Comparison of ENCODE assay signal across 12 cellular contexts in genomic region chr6:30443657-30444450, GRCh38. TPM values are rescaled to one million over a fixed set of nuclear protein-coding genes. Genes with fewer than 3 reads are reported as not detected.
DNase-seq lines count a peak whose midpoint lies in the region; ATAC-seq, FAIRE-seq and TF ChIP-seq lines count a peak whose summit lies in the region.
"Had no signal": no experiment of that assay in that cellular context is flagged by ENCODE, and none has a peak within 500 bp of the region (broad histone marks: within the 10 kb centered on the region; RNA-seq: fewer than 3 reads in every experiment).

No MANE protein-coding gene starts in this region.

- H2BK5ac ChIP-seq in H1 (ENCODE audit: low read depth, low read length) = no peak overlapping the region

- no peak overlapping the region for H3K23ac ChIP-seq in H1 (ENCODE audit: insufficient read length)

- no peak overlapping the region for H3K18ac ChIP-seq in H1 (ENCODE audit: extremely low read depth, low read length)

- ATAC-seq in HepG2 (no peak), GM18858 (IDR thresholded peaks at IDR 0.05; ENCODE audit: unreplicated experiment) (no peak)

- no peak for FAIRE-seq in H1 (lab: Jason Lieb, UNC)
- FAIRE-seq in HepG2 (lab: Jason Lieb, UNC) = no peak

- no peak overlapping the region for H3K4me3 ChIP-seq in MG63
- peak overlapping the region; percentile 15 to 48 (median 24); a peak in 5 of 8 replicates for H3K4me3 ChIP-seq in H1 (ENCODE audit: extremely low read depth in 1 of 4, insufficient read depth in 2 of 4, low read depth in 3 of 4, low read length in 4 of 4)
- H3K4me3 ChIP-seq in HepG2 (replicated peaks in 1 of 3; ENCODE audit: insufficient read depth in 1 of 3, low read depth in 2 of 3, low read length in 3 of 3) = no peak overlapping the region
- H3K4me3 ChIP-seq: HAP-1, heart left ventricle had no signal

- no TSS peak for BruUV-seq in HepG2 (replicated peaks; lab: Mats Ljungman, UMichigan)

- H3K36me3 ChIP-seq in MG63 = no peaks in the 10 kb centered on the region
- H3K36me3 ChIP-seq in H1 (ENCODE audit: control insufficient read depth in 2 of 4, insufficient read depth in 4 of 4, low read length in 3 of 4) = no peaks in the 10 kb centered on the region
- H3K36me3 ChIP-seq in HepG2 (replicated peaks in 1 of 2; ENCODE audit: control insufficient read depth in 1 of 2, insufficient read depth in 2 of 2, low read length in 2 of 2) = no peaks in the 10 kb centered on the region
- H3K36me3 ChIP-seq: HAP-1, heart left ventricle had no signal

- H3K9me3 ChIP-seq in MG63 = no peaks in the 10 kb centered on the region
- H3K9me3 ChIP-seq in H1 (ENCODE audit: insufficient read depth in 2 of 2, low read depth in 1 of 2, low read length in 1 of 2) = no peaks in the 10 kb centered on the region
- no peaks in the 10 kb centered on the region for H3K9me3 ChIP-seq in HepG2 (ENCODE audit: low read length)
- H3K9me3 ChIP-seq: HAP-1, heart left ventricle had no signal

- TF ChIP-seq CTCF in H1 (IDR thresholded peaks at IDR 0.05; ENCODE audit: control extremely low read depth in 1 of 3, insufficient read depth in 1 of 3, low read depth in 1 of 3, low read length in 3 of 3) (no peak), HepG2 (CRISPR knock-in tag; IDR thresholded peaks at IDR 0.05) (no peak)

- no peak overlapping the region for H3K4ac ChIP-seq in H1 (replicated peaks; ENCODE audit: insufficient read length, low read depth, low read length)

- H3K23me2 ChIP-seq in H1 (ENCODE audit: low read depth, low read length) = no peaks in the 10 kb centered on the region; the same call in 1 of the 2 replicates

- no peak overlapping the region for H4K5ac ChIP-seq in H1 (ENCODE audit: insufficient read length, low read depth, low read length)

- in situ Hi-C loops in HepG2 (cut with HindIII; ENCODE audit: extremely low pct_ligation_motif_present, low pct_unique_long_range_greater_than_20kb) = no loop called here

- H3K4me1 ChIP-seq in H1 (replicated peaks in 1 of 4; ENCODE audit: control insufficient read depth in 3 of 4, insufficient read depth in 4 of 4, low read length in 3 of 4) (peaks cover 0 to 5% (median 1%) of the 10 kb centered on the region in 4 experiments; a peak in 2 of 7 replicates), HepG2 (ENCODE audit: insufficient read depth, low read length) (no peaks in the 10 kb centered on the region)
- H3K4me1 ChIP-seq: HAP-1 had no signal

- TF ChIP-seq POLR2A in H1 (IDR thresholded peaks at IDR 0.05; ENCODE audit: control extremely low read depth in 1 of 2, low read depth in 2 of 2, low read length in 2 of 2) (no peak), HepG2 (IDR thresholded peaks at IDR 0.05; ENCODE audit: insufficient read depth in 1 of 2, low read depth in 2 of 2, low read length in 2 of 2) (no peak)

- H3K14ac ChIP-seq in H1 (ENCODE audit: insufficient read length) = no peak overlapping the region

- H2BK15ac ChIP-seq in H1 (ENCODE audit: low read length) = no peak overlapping the region

- H2AFZ ChIP-seq in H1 (ENCODE audit: low read length) (peak overlapping the region; percentile 70), HepG2 (ENCODE audit: low read length) (no peak overlapping the region)

- H3K9ac ChIP-seq in H1 (replicated peaks in 1 of 4; ENCODE audit: extremely low read depth in 1 of 4, low read depth in 3 of 4, low read length in 3 of 4) (no peak overlapping the region), HepG2 (ENCODE audit: insufficient read depth, low read depth, low read length) (no peak overlapping the region)

- no peak overlapping the region for H3K56ac ChIP-seq in H1 (replicated peaks; ENCODE audit: insufficient read length, low read depth, low read length)

- CTCF ChIA-PET in H1 (lab: Charles Lee; ENCODE audit: partially characterized antibody) = no interaction called here
- CTCF ChIA-PET in HepG2 (lab: Yijun Ruan, JAX; ENCODE audit: low intra/inter-chr PET ratio, low total read pairs) = no interaction called here

- intact Hi-C loops in HepG2 (cut with micrococcal nuclease; ENCODE audit: unreplicated experiment) = no loop called here

- TF ChIP-seq EP300 in H1 (IDR thresholded peaks at IDR 0.05; ENCODE audit: borderline replicate concordance in 1 of 2, low read depth in 2 of 2, low read length in 2 of 2) (no peak), HepG2 (IDR thresholded peaks at IDR 0.05; ENCODE audit: low read depth in 2 of 2, low read length in 2 of 2) (no peak), HepG2 (CRISPR knock-in tag; IDR thresholded peaks at IDR 0.05; ENCODE audit: borderline replicate concordance) (no peak)

- H2BK12ac ChIP-seq in H1 (ENCODE audit: low read depth, low read length) = no peak overlapping the region

- H2AK5ac ChIP-seq in H1 (ENCODE audit: low read depth, low read length) = no peak overlapping the region

- H4K20me1 ChIP-seq in H1 (replicated peaks in 1 of 2; ENCODE audit: control insufficient read depth in 1 of 2, insufficient read depth in 2 of 2, low read length in 2 of 2) (no peaks in the 10 kb centered on the region), HepG2 (ENCODE audit: insufficient read depth, low read length) (no peaks in the 10 kb centered on the region)

- H2BK120ac ChIP-seq in H1 (replicated peaks; ENCODE audit: low read depth, low read length) = no peak overlapping the region

- no peak overlapping the region for H2BK20ac ChIP-seq in H1 (ENCODE audit: low read length)

- peak overlapping the region; percentile 53 to 58 for H3K4me2 ChIP-seq in H1 (ENCODE audit: insufficient read depth in 1 of 2, low read depth in 2 of 2, low read length in 2 of 2)
- H3K4me2 ChIP-seq in HepG2 (ENCODE audit: low read depth, low read length) = no peak overlapping the region

- H3K27ac ChIP-seq in H1 (ENCODE audit: low read depth, low read length) (no peak overlapping the region), HepG2 (ENCODE audit: extremely low read length, insufficient read depth, low read length) (no peak overlapping the region)
- H3K27ac ChIP-seq: heart left ventricle had no signal

- POLR2A ChIA-PET in H1 (lab: Charles Lee; ENCODE audit: partially characterized antibody) (interaction anchor here (0.9 kb wide), 1 partner anchor 92 kb away, joined by 3 read pairs; no protein-coding TSS in a partner anchor), HepG2 (lab: Yijun Ruan, JAX) (no interaction called here)

- DNase-seq in GM03348 (ENCODE audit: low spot score) (peak; percentile 48), MG63 (peak; percentile 54), H1 (ENCODE audit: low read depth in 1 of 2, low spot score in 2 of 2) (no peak), HepG2 (ENCODE audit: low spot score) (no peak), NCI-H1436 treated with DMSO at 0.1 percent for 48 hours (lab: John Stamatoyannopoulos, UW) (no peak), NCI-H1092 (lab: John Stamatoyannopoulos, UW) (no peak)
- DNase-seq: activated CD4-positive, alpha-beta T cell treated with anti-CD3 and anti-CD28 coated beads, Interleukin-2, amount 10 ng/mL, durations not matched to agents 24 days and 14 days; activated naive CD4-positive, alpha-beta T cell treated with anti-CD3 and anti-CD28 coated beads, Interleukin-2, amount 50 U/mL, for 16 hours; heart left ventricle; NCI-H748 treated with DMSO at 0.1 percent for 48 hours had no signal

- H3K79me2 ChIP-seq in H1 (ENCODE audit: control insufficient read depth in 1 of 2, insufficient read depth in 2 of 2, low read length in 2 of 2) (no peaks in the 10 kb centered on the region), HepG2 (ENCODE audit: insufficient read depth, low read length) (no peaks in the 10 kb centered on the region)

- 54% methylated on average over 9 of the region's 20 CpGs; no CpG with 5 or more reads in 1 of the 2 experiments for WGBS in H1 (ENCODE audit: extremely low coverage in 1 of 2, insufficient coverage in 1 of 2, insufficient read length in 1 of 2, insufficient replicate concordance in 2 of 2, low coverage in 1 of 2, low lambda C conversion rate in 2 of 2, missing lambda C conversion rate in 1 of 2), 2 experiments
- 43% methylated on average over 20 of the region's 20 CpGs for WGBS in HepG2 (ENCODE audit: low lambda C conversion rate)

- no peak overlapping the region for H4K91ac ChIP-seq in H1 (replicated peaks; ENCODE audit: insufficient read length, low read length)

- H3K79me1 ChIP-seq in H1 (ENCODE audit: low read depth, low read length) = no peaks in the 10 kb centered on the region

- H3K27me3 ChIP-seq in MG63 = peaks cover 22% of the 10 kb centered on the region
- H3K27me3 ChIP-seq in H1 (replicated peaks in 1 of 4; ENCODE audit: control insufficient read depth in 3 of 4, extremely low read depth in 1 of 4, insufficient read depth in 3 of 4, low read length in 3 of 4) = peaks cover 0 to 4% (median 2%) of the 10 kb centered on the region in 4 experiments; a peak in 2 of 7 replicates
- H3K27me3 ChIP-seq in HepG2 (ENCODE audit: control insufficient read depth in 1 of 2, insufficient read depth in 2 of 2, low read length in 2 of 2) = peaks cover 5 to 45% of the 10 kb centered on the region in 2 experiments

- no peak for TF ChIP-seq RAD21 in H1 (IDR thresholded peaks at IDR 0.05 in 1 of 2, conservative IDR thresholded peaks at IDR 0.05 in 1 of 2; ENCODE audit: low read depth in 2 of 2, low read length in 2 of 2)
- TF ChIP-seq RAD21 in HepG2 (CRISPR knock-in tag; IDR thresholded peaks at IDR 0.05) = no peak

- no peak overlapping the region for H4K8ac ChIP-seq in H1 (ENCODE audit: extremely low read depth, insufficient read depth, low read length)

RNA-seq across cellular contexts. Expression of gene HLA-E, which starts 45.5 kb away (rescaled TPM):
- total RNA-seq in MG63 (2014; rRNA removed; shearing (Covaris generic); ENCODE audit: low replicate concordance) = 25.6 and 28.9 TPM in 2 replicates
- total RNA-seq in H1 (2021; fragmentation: NEBNext Ultra II Directional; extraction: Animal tissue kit (Norgen Biotek cat#: 25700)) = 24.4 and 28.0 TPM in 2 replicates
- 20.2 and 26.1 TPM in 2 replicates for polyA plus RNA-seq in H1 (2011; rRNA removed)
- 29.0 TPM for polyA plus RNA-seq in H1 (2011; cell fraction: cytosol; rRNA removed)
- polyA plus RNA-seq in H1 (2011; cell fraction: nucleus; rRNA removed) = 29.1 TPM
- polyA plus RNA-seq in H1 (2012, experiment 1 of 2) = 26.1 to 29.2 TPM (median 27.6 TPM) in 4 replicates
- polyA plus RNA-seq in H1 (2012, experiment 2 of 2) = 30.7 TPM
- 35.3 TPM for polyA plus RNA-seq in H1 (2013, experiment 1 of 2)
- 41.8 TPM for polyA plus RNA-seq in H1 (2013, experiment 2 of 2)
- polyA minus RNA-seq in H1 (2011; rRNA and poly(A)+ RNA removed) = 17.0 and 18.3 TPM in 2 replicates
- polyA minus RNA-seq in H1 (2011; cell fraction: cytosol; rRNA and poly(A)+ RNA removed) = 16.2 TPM
- polyA minus RNA-seq in H1 (2011; cell fraction: nucleus; rRNA and poly(A)+ RNA removed) = 20.6 TPM
- 21.2 and 45.2 TPM in 2 replicates for total RNA-seq in HepG2 (2016; rRNA removed; fragmentation: Illumina TruSeq; extraction: Trizol)
- total RNA-seq in HepG2 (2016; cell fraction: cytosol; rRNA removed; fragmentation: Illumina TruSeq; extraction: Trizol; ENCODE audit: low read depth) = 6.3 and 7.1 TPM in 2 replicates
- total RNA-seq in HepG2 (2016; cell fraction: insoluble cytoplasmic fraction; rRNA removed; fragmentation: Illumina TruSeq; extraction: Trizol) = 21.6 and 46.9 TPM in 2 replicates
- 12.5 and 14.1 TPM in 2 replicates for total RNA-seq in HepG2 (2016; cell fraction: membrane; rRNA removed; fragmentation: Illumina TruSeq; extraction: Trizol)
- total RNA-seq in HepG2 (2016; cell fraction: nucleus; rRNA removed; fragmentation: Illumina TruSeq; extraction: Trizol) = 38.3 and 44.5 TPM in 2 replicates
- 90.4 and 99.8 TPM in 2 replicates for polyA plus RNA-seq in HepG2 (2011; rRNA removed)
- 94.6 and 111 TPM in 2 replicates for polyA plus RNA-seq in HepG2 (2011; cell fraction: cytosol; rRNA removed)
- polyA plus RNA-seq in HepG2 (2011; cell fraction: nucleus; rRNA removed) = 67.6 and 75.6 TPM in 2 replicates
- polyA plus RNA-seq in HepG2 (2012) = 64.9 and 110 TPM in 2 replicates
- 6.6 and 6.7 TPM in 2 replicates for polyA plus RNA-seq in HepG2 (2016; cell fraction: cytosol; fragmentation: Illumina TruSeq; extraction: Trizol; ENCODE audit: low read depth)
- polyA plus RNA-seq in HepG2 (2016; cell fraction: insoluble cytoplasmic fraction; fragmentation: Illumina TruSeq; extraction: Trizol; ENCODE audit: low read depth) = 23.6 and 24.3 TPM in 2 replicates
- polyA plus RNA-seq in HepG2 (2016; cell fraction: membrane; fragmentation: Illumina TruSeq; extraction: Trizol; ENCODE audit: low read depth) = 11.8 and 12.2 TPM in 2 replicates
- polyA plus RNA-seq in HepG2 (2016; cell fraction: nucleus; fragmentation: Illumina TruSeq; extraction: Trizol; ENCODE audit: insufficient read depth, low read depth) = 68.0 and 69.9 TPM in 2 replicates
- polyA minus RNA-seq in HepG2 (2011; rRNA and poly(A)+ RNA removed; ENCODE audit: low replicate concordance) = 39.4 and 80.9 TPM in 2 replicates
- polyA minus RNA-seq in HepG2 (2011; cell fraction: cytosol; rRNA and poly(A)+ RNA removed) = 45.5 and 56.8 TPM in 2 replicates
- polyA minus RNA-seq in HepG2 (2011; cell fraction: nucleus; rRNA and poly(A)+ RNA removed) = 17.4 and 26.7 TPM in 2 replicates

Comparison
In these comparisons a context has a peak if more than half of its experiments do, and no peak if none do; other contexts are left out.
1. DNase-seq: peak in GM03348 (single experiment) and MG63 (single experiment); none in H1 (0 of 2), HepG2 (single experiment), NCI-H1436 treated with DMSO at 0.1 percent for 48 hours (single experiment) and NCI-H1092 (single experiment).
2. H3K4me3 ChIP-seq: peak in H1 (4 of 4); none in MG63 (single experiment) and HepG2 (0 of 3).